In genomic region chr17:29840884-29841283, GRCh38 we compare ENCODE assay signal across 19 cellular contexts.
DNase-seq lines count a peak whose midpoint lies in the region; ATAC-seq and TF ChIP-seq lines count a peak whose summit lies in the region.
"Had no signal": no experiment of that assay in that cellular context is flagged by ENCODE, and none has a peak within 500 bp of the region (broad histone marks: within the 10 kb centered on the region; RNA-seq: fewer than 3 reads in every experiment).

No MANE protein-coding gene starts in this region.

- TF ChIP-seq CTCF in choroid plexus epithelial cell (conservative IDR thresholded peaks at IDR 0.05; ENCODE audit: low read depth, low read length) (no peak), right atrium auricular region (IDR thresholded peaks at IDR 0.05) (no peak)

- no peaks in the 10 kb centered on the region for H3K27me3 ChIP-seq in right atrium auricular region
- H3K27me3 ChIP-seq: esophagus muscularis mucosa, testis had no signal

- H3K36me3 ChIP-seq in right atrium auricular region, result no peaks in the 10 kb centered on the region
- H3K36me3 ChIP-seq: esophagus muscularis mucosa had no signal

- no peaks in the 10 kb centered on the region for H3K27me3 Mint-ChIP-seq in stimulated activated naive CD8-positive, alpha-beta T cell treated with anti-CD3 and anti-CD28 coated beads, Interleukin-15, Interleukin-2, amounts not matched to agents 100 ng/mL and 50 ng/mL, for 24 hours
- no peaks in the 10 kb centered on the region for H3K27me3 Mint-ChIP-seq in stimulated activated naive CD8-positive, alpha-beta T cell treated with anti-CD3 and anti-CD28 coated beads, Interleukin-15, amount 100 ng/mL, for 72 hours
- H3K27me3 Mint-ChIP-seq: activated T-helper 17 cell treated with anti-CD3 and anti-CD28 coated beads, Interleukin-2, amount 50 U/mL, for 72 hours; CD4-positive, alpha-beta memory T cell; natural killer cell treated with Interleukin-12 subunit alpha and Interleukin-12 subunit beta and Interleukin-15 and Interleukin-18, amount 100 ng/mL, for 72 hours had no signal

- H3K4me1 ChIP-seq in right atrium auricular region, result peaks cover 0 to 14% of the 10 kb centered on the region in 2 donors
- H3K4me1 ChIP-seq: testis had no signal

- H3K36me3 Mint-ChIP-seq in stimulated activated naive CD8-positive, alpha-beta T cell treated with anti-CD3 and anti-CD28 coated beads, Interleukin-15, Interleukin-2, amounts not matched to agents 100 ng/mL and 50 ng/mL, for 24 hours (ENCODE audit: low read depth), result no peaks in the 10 kb centered on the region
- H3K36me3 Mint-ChIP-seq: natural killer cell treated with Interleukin-12 subunit alpha and Interleukin-12 subunit beta and Interleukin-15 and Interleukin-18, amount 100 ng/mL, for 72 hours had no signal

- no peak for ATAC-seq in stimulated activated naive CD8-positive, alpha-beta T cell treated with anti-CD3 and anti-CD28 coated beads, Interleukin-15, amount 100 ng/mL, for 72 hours
- ATAC-seq: activated T-helper 17 cell treated with anti-CD3 and anti-CD28 coated beads, Interleukin-2, amount 50 U/mL, for 72 hours; natural killer cell treated with Interleukin-12 subunit alpha and Interleukin-12 subunit beta and Interleukin-15 and Interleukin-18, amount 100 ng/mL, for 72 hours; right cardiac atrium had no signal

- no peaks in the 10 kb centered on the region for H3K4me1 Mint-ChIP-seq in stimulated activated naive CD8-positive, alpha-beta T cell treated with anti-CD3 and anti-CD28 coated beads, Interleukin-15, Interleukin-2, amounts not matched to agents 100 ng/mL and 50 ng/mL, for 24 hours (ENCODE audit: low read depth)
- peaks cover 8% of the 10 kb centered on the region for H3K4me1 Mint-ChIP-seq in stimulated activated naive CD8-positive, alpha-beta T cell treated with anti-CD3 and anti-CD28 coated beads, Interleukin-15, amount 100 ng/mL, for 72 hours
- H3K4me1 Mint-ChIP-seq: activated T-helper 17 cell treated with anti-CD3 and anti-CD28 coated beads, Interleukin-2, amount 50 U/mL, for 72 hours; CD4-positive, alpha-beta memory T cell had no signal

- no peaks in the 10 kb centered on the region for H3K9me3 ChIP-seq in right atrium auricular region
- H3K9me3 ChIP-seq: esophagus muscularis mucosa, testis had no signal

- peak overlapping the region; percentile 21 for H3K27ac Mint-ChIP-seq in stimulated activated naive CD8-positive, alpha-beta T cell treated with anti-CD3 and anti-CD28 coated beads, Interleukin-15, Interleukin-2, amounts not matched to agents 100 ng/mL and 50 ng/mL, for 24 hours
- H3K27ac Mint-ChIP-seq in stimulated activated naive CD8-positive, alpha-beta T cell treated with anti-CD3 and anti-CD28 coated beads, Interleukin-15, amount 100 ng/mL, for 72 hours, result no peak overlapping the region
- H3K27ac Mint-ChIP-seq: activated T-helper 17 cell treated with anti-CD3 and anti-CD28 coated beads, Interleukin-2, amount 50 U/mL, for 72 hours; natural killer cell treated with Interleukin-12 subunit alpha and Interleukin-12 subunit beta and Interleukin-15 and Interleukin-18, amount 100 ng/mL, for 72 hours had no signal

- DNase-seq in stimulated activated naive CD8-positive, alpha-beta T cell treated with anti-CD3 and anti-CD28 coated beads, Interleukin-15, amount 100 ng/mL, for 72 hours, result no peak
- peak; percentile 30 for DNase-seq in choroid plexus epithelial cell (ENCODE audit: low read depth)
- DNase-seq in kidney glomerular epithelial cell (lab: John Stamatoyannopoulos, UW), result peak; percentile 45
- no peak for DNase-seq in occipital lobe (lab: John Stamatoyannopoulos, UW)
- no peak for DNase-seq in NCI-H1417 treated with DMSO at 0.1 percent for 48 hours (lab: John Stamatoyannopoulos, UW)
- DNase-seq in right atrium auricular region (ENCODE audit: low spot score), result no peak
- DNase-seq in DMS53 (lab: John Stamatoyannopoulos, UW), result no peak
- DNase-seq: CD4-positive, alpha-beta memory T cell; H7; MM.1S; NCI-H2029; NCI-H526; PC-9; right cardiac atrium; testis had no signal

- H3K4me3 ChIP-seq in choroid plexus epithelial cell (ENCODE audit: low read depth, low read length), result no peak overlapping the region
- H3K4me3 ChIP-seq in right atrium auricular region, result no peak overlapping the region
- H3K4me3 ChIP-seq: esophagus muscularis mucosa, PC-9, testis had no signal

- H3K9me3 Mint-ChIP-seq in stimulated activated naive CD8-positive, alpha-beta T cell treated with anti-CD3 and anti-CD28 coated beads, Interleukin-15, Interleukin-2, amounts not matched to agents 100 ng/mL and 50 ng/mL, for 24 hours, result no peaks in the 10 kb centered on the region
- no peaks in the 10 kb centered on the region for H3K9me3 Mint-ChIP-seq in stimulated activated naive CD8-positive, alpha-beta T cell treated with anti-CD3 and anti-CD28 coated beads, Interleukin-15, amount 100 ng/mL, for 72 hours
- H3K9me3 Mint-ChIP-seq: activated T-helper 17 cell treated with anti-CD3 and anti-CD28 coated beads, Interleukin-2, amount 50 U/mL, for 72 hours; CD4-positive, alpha-beta memory T cell; natural killer cell treated with Interleukin-12 subunit alpha and Interleukin-12 subunit beta and Interleukin-15 and Interleukin-18, amount 100 ng/mL, for 72 hours had no signal

- H3K27ac ChIP-seq in right atrium auricular region, result no peak overlapping the region
- H3K27ac ChIP-seq: esophagus muscularis mucosa, PC-9, testis had no signal

- H3K4me3 Mint-ChIP-seq in stimulated activated naive CD8-positive, alpha-beta T cell treated with anti-CD3 and anti-CD28 coated beads, Interleukin-15, Interleukin-2, amounts not matched to agents 100 ng/mL and 50 ng/mL, for 24 hours, result no peak overlapping the region
- no peak overlapping the region for H3K4me3 Mint-ChIP-seq in stimulated activated naive CD8-positive, alpha-beta T cell treated with anti-CD3 and anti-CD28 coated beads, Interleukin-15, amount 100 ng/mL, for 72 hours
- H3K4me3 Mint-ChIP-seq: activated T-helper 17 cell treated with anti-CD3 and anti-CD28 coated beads, Interleukin-2, amount 50 U/mL, for 72 hours; CD4-positive, alpha-beta memory T cell; natural killer cell treated with Interleukin-12 subunit alpha and Interleukin-12 subunit beta and Interleukin-15 and Interleukin-18, amount 100 ng/mL, for 72 hours had no signal

Comparison
In these comparisons a context has a peak if more than half of its experiments do, and no peak if none do; other contexts are left out.
1. DNase-seq: peak in choroid plexus epithelial cell (single experiment) and kidney glomerular epithelial cell (single experiment); none in stimulated activated naive CD8-positive, alpha-beta T cell treated with anti-CD3 and anti-CD28 coated beads, Interleukin-15, amount 100 ng/mL, for 72 hours (0 of 2), occipital lobe (single experiment), NCI-H1417 treated with DMSO at 0.1 percent for 48 hours (single experiment), right atrium auricular region (single experiment) and DMS53 (single experiment).